ENCODE assay signal across 8 cellular contexts in the genomic region with DNA sequence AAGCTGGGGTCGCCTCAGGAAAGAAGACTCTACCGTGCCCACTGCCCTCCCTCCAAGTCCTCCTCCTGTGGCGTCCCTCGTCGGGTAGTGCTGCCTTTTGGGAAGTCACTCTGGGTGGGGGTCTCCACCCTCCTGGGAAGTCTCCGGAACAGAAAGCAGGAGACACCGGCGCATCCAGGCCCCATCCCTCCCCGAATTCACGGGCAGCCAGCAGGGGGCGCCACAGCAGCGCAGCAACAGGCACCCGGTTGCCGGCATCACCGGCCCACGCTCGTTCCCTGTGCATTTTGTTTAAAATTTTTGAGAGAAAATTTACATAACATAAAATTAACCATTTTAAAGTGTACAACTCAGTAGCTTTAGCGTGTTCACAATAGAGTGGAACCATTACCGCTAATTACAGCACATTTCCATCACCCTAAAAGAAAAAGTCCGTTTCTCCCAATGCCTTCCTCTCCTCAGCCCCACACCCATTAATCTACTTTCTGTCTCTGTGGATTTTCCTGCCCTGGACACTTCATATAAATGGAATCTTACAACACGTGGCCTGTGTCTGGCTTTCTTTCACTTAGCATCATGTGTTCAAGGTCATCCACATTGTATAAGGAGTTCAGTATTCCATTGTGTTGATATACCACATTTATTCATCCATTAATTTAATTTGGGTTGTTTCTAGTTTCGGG.
DNase-seq lines count a peak whose midpoint lies in the region; ATAC-seq and TF ChIP-seq lines count a peak whose summit lies in the region.

No MANE protein-coding gene starts in this region.

- DNase-seq in ELF-1 (ENCODE audit: low read depth, low spot score) = peak; percentile 64
- no peak for DNase-seq in MM.1S
- DNase-seq in activated effector memory CD4-positive, alpha-beta T cell treated with Interleukin-2 at 50 U/mL for 16 hours = peak; percentile 22
- peak in 4 of 5 donors; percentile 36 to 78 (median 48) for DNase-seq in heart left ventricle
- peak; percentile 88 for DNase-seq in sciatic nerve (ENCODE audit: low spot score)
- DNase-seq in foreskin melanocyte = no peak
- no peak for DNase-seq in putamen (ENCODE audit: low spot score)

- TF ChIP-seq CTCF in MM.1S (IDR thresholded peaks at IDR 0.05; ENCODE audit: low read length) = peak; percentile 35
- TF ChIP-seq CTCF in heart left ventricle (IDR thresholded peaks at IDR 0.05) = peak; percentile 67 to 90 (median 78)

- peak in 3 of 4 donors; percentile 36 to 68 (median 67) for ATAC-seq in heart left ventricle
- peak; percentile 80 for ATAC-seq in sciatic nerve
- no peak for ATAC-seq in HG03521 (IDR thresholded peaks at IDR 0.05; ENCODE audit: unreplicated experiment)

- H3K36me3 ChIP-seq in MM.1S (replicated peaks; ENCODE audit: insufficient read depth, low read length) = no peaks in the 10 kb centered on the region
- H3K36me3 ChIP-seq in heart left ventricle = no peaks in the 10 kb centered on the region

- H3K4me1 ChIP-seq in MM.1S (ENCODE audit: low read length) = no peaks in the 10 kb centered on the region
- H3K4me1 ChIP-seq in heart left ventricle = peaks cover 0 to 9% (median 4%) of the 10 kb centered on the region in 12 donors

- H3K27me3 ChIP-seq in MM.1S (replicated peaks; ENCODE audit: insufficient read depth, low read length) = no peaks in the 10 kb centered on the region
- peaks cover 0 to 7% (median 0%) of the 10 kb centered on the region in 9 donors for H3K27me3 ChIP-seq in heart left ventricle

- H3K4me3 ChIP-seq in MM.1S (ENCODE audit: low read length) = no peak overlapping the region
- H3K4me3 ChIP-seq in heart left ventricle = peak overlapping the region in 8 of 12 donors; percentile 13 to 48 (median 28)

- H4K20me1 ChIP-seq in MM.1S (ENCODE audit: insufficient read depth, low read length) = no peaks in the 10 kb centered on the region

- H3K9me3 ChIP-seq in MM.1S (replicated peaks; ENCODE audit: insufficient read depth, low read length) = no peaks in the 10 kb centered on the region
- no peaks in the 10 kb centered on the region for H3K9me3 ChIP-seq in heart left ventricle

- H3K9ac ChIP-seq in MM.1S (ENCODE audit: low read length) = no peak overlapping the region

- H3K27ac ChIP-seq in MM.1S (ENCODE audit: low read length) (no peak overlapping the region), heart left ventricle (no peak overlapping the region)

- intact Hi-C loops in heart left ventricle (cut with DNase I) = no loop called here
- intact Hi-C loops in sciatic nerve (cut with DNase I) = no loop called here

- no peaks in the 10 kb centered on the region for H3K79me2 ChIP-seq in MM.1S (ENCODE audit: low read length)

- no peaks in the 10 kb centered on the region for H3F3A ChIP-seq in MM.1S (ENCODE audit: insufficient read depth, low read length)

- no peak overlapping the region for H2AFZ ChIP-seq in MM.1S (ENCODE audit: low read length)

- H3K9me2 ChIP-seq in MM.1S (replicated peaks; ENCODE audit: insufficient read depth, low read length) = no peaks in the 10 kb centered on the region

- 28 to 40% (median 34%) methylated on average over 22 of the region's 22 CpGs for WGBS in heart left ventricle, 4 donors

- no peak for TF ChIP-seq POLR2A in heart left ventricle (IDR thresholded peaks at IDR 0.05)

- H3K4me2 ChIP-seq in MM.1S (ENCODE audit: low read depth, low read length) = no peak overlapping the region

Comparison
In these comparisons a context has a peak if more than half of its experiments do, and no peak if none do; other contexts are left out.
1. DNase-seq: peak in ELF-1 (single experiment), activated effector memory CD4-positive, alpha-beta T cell treated with Interleukin-2 at 50 U/mL for 16 hours (single experiment), heart left ventricle (4 of 5) and sciatic nerve (single experiment); none in MM.1S (single experiment), foreskin melanocyte (single experiment) and putamen (single experiment).